In genomic region chr6:151847064-151847463, GRCh38 we compare ENCODE assay signal across 9 cellular contexts. TPM values are rescaled to one million over a fixed set of nuclear protein-coding genes. Genes with fewer than 3 reads are reported as not detected.
DNase-seq lines count a peak whose midpoint lies in the region; ATAC-seq and TF ChIP-seq lines count a peak whose summit lies in the region.
"Had no signal": no experiment of that assay in that cellular context is flagged by ENCODE, and none has a peak within 500 bp of the region (broad histone marks: within the 10 kb centered on the region; RNA-seq: fewer than 3 reads in every experiment).

No MANE protein-coding gene starts in this region.

- H3K4ac ChIP-seq in IMR-90 (ENCODE audit: low read depth, low read length) = no peak overlapping the region

- H2AFZ ChIP-seq in IMR-90 (replicated peaks; ENCODE audit: low read length, poor library complexity) = no peak overlapping the region

- H3K27ac ChIP-seq in IMR-90 (ENCODE audit: insufficient read depth, low read length) = no peak overlapping the region

- H4K91ac ChIP-seq in IMR-90 (ENCODE audit: insufficient read depth, low read depth, low read length) = no peak overlapping the region

- TF ChIP-seq CTCF in Calu3 (IDR thresholded peaks at IDR 0.05; ENCODE audit: unreplicated experiment) (no peak), IMR-90 (conservative IDR thresholded peaks at IDR 0.05; ENCODE audit: low read depth, low read length) (no peak), lower leg skin (IDR thresholded peaks at IDR 0.05) (no peak)

- no peak overlapping the region for H3K14ac ChIP-seq in IMR-90 (replicated peaks; ENCODE audit: low read depth, low read length)

- 0% methylated on average over 1 of the region's 1 CpG; no CpG with 5 or more reads in 1 of the 2 experiments for WGBS in IMR-90 (ENCODE audit: extremely low coverage in 2 of 2, insufficient read length in 1 of 2), 2 experiments
- WGBS in lower leg skin, 2 donors = 6 to 23% methylated on average over 1 of the region's 1 CpG

- H2BK15ac ChIP-seq in IMR-90 (ENCODE audit: low read depth, low read length) = no peak overlapping the region

- peak; percentile 27 for DNase-seq in Calu3
- peak; percentile 4 for DNase-seq in IMR-90
- peak; percentile 18 for DNase-seq in amniotic epithelial cell (ENCODE audit: low read depth)
- DNase-seq in iris pigment epithelial cell (ENCODE audit: low read depth) = peak; percentile 53
- DNase-seq in NCI-H524 (lab: John Stamatoyannopoulos, UW) = no peak
- no peak for DNase-seq in lower leg skin (ENCODE audit: low spot score in 2 of 2)
- DNase-seq: activated T-cell treated with anti-CD3 and anti-CD28 coated beads, Interleukin-2, amount 50 U/mL, for 1 hour had no signal

- no peak for TF ChIP-seq POLR2A in IMR-90 (IDR thresholded peaks at IDR 0.05; ENCODE audit: low read depth, low read length)
- TF ChIP-seq POLR2A in lower leg skin (IDR thresholded peaks at IDR 0.05) = no peak

- no peak overlapping the region for H2BK120ac ChIP-seq in IMR-90 (ENCODE audit: low read depth, low read length)

- CTCF ChIA-PET in Calu3 (lab: Charles Lee) (no interaction called here), IMR-90 (lab: Yijun Ruan, JAX) (no interaction called here)

- no peak overlapping the region for H2AK9ac ChIP-seq in IMR-90 (replicated peaks; ENCODE audit: low read depth, low read length, poor library complexity)

- H3K27me3 ChIP-seq in IMR-90 (ENCODE audit: control insufficient read depth, insufficient read depth, low read length) = no peaks in the 10 kb centered on the region

- intact Hi-C loops in Calu3 (cut with micrococcal nuclease; ENCODE audit: unreplicated experiment) (no loop called here), IMR-90 (cut with micrococcal nuclease) (no loop called here), lower leg skin (cut with DNase I; ENCODE audit: low total_unique reads) (no loop called here)

- no peak overlapping the region for H3K27ac Mint-ChIP-seq in Calu3 (ENCODE audit: unreplicated experiment)

- no peak overlapping the region for H3K9ac ChIP-seq in IMR-90 (ENCODE audit: low read depth, low read length)

- POLR2A ChIA-PET in IMR-90 (lab: Charles Lee; ENCODE audit: unreplicated experiment) = no interaction called here

- dilution Hi-C loops in IMR-90 (cut with HindIII; ENCODE audit: low sequenced_read_pairs, unreplicated experiment) = no loop called here

- H3K9me3 ChIP-seq in IMR-90 (ENCODE audit: control insufficient read depth, insufficient read depth, low read length) = 0 out of 2 replicates have a peak, but pooled peaks cover 2% of the 10 kb centered on the region

- H3K4me1 ChIP-seq in IMR-90 (ENCODE audit: control insufficient read depth, insufficient read depth, low read length) = no peaks in the 10 kb centered on the region

- in situ Hi-C loops in IMR-90 (cut with MboI; ENCODE audit: low sequenced_read_pairs) = no loop called here

- no peak overlapping the region for H3K56ac ChIP-seq in IMR-90 (ENCODE audit: extremely low read depth, insufficient read depth, low read length)

- H3K18ac ChIP-seq in IMR-90 (ENCODE audit: low read depth, low read length) = no peak overlapping the region

- no peak overlapping the region for H2BK20ac ChIP-seq in IMR-90 (ENCODE audit: low read depth, low read length)

- peak; percentile 32; the same call in 1 of the 2 replicates for ATAC-seq in IMR-90 (ENCODE audit: low read depth)
- ATAC-seq in HG03135 (IDR thresholded peaks at IDR 0.05; ENCODE audit: unreplicated experiment) = no peak
- ATAC-seq in GM19351 (IDR thresholded peaks at IDR 0.05; ENCODE audit: unreplicated experiment) = no peak

- no peak overlapping the region for H3K4me2 ChIP-seq in IMR-90 (ENCODE audit: low read depth, low read length)

- H3K9me1 ChIP-seq in IMR-90 (ENCODE audit: insufficient read depth, low read length) = no peaks in the 10 kb centered on the region

- no peaks in the 10 kb centered on the region for H3K79me1 ChIP-seq in IMR-90 (ENCODE audit: low read depth in 1 of 2, low read length in 2 of 2)

- no peaks in the 10 kb centered on the region for H3K36me3 Mint-ChIP-seq in Calu3 (ENCODE audit: insufficient read depth, unreplicated experiment)

- H4K5ac ChIP-seq in IMR-90 (ENCODE audit: low read depth, low read length) = no peak overlapping the region

- no peak overlapping the region for H2AK5ac ChIP-seq in IMR-90 (ENCODE audit: low read depth, low read length)

- H3K4me3 Mint-ChIP-seq in Calu3 (ENCODE audit: low read depth, unreplicated experiment) = no peak overlapping the region

- no peak for TF ChIP-seq RAD21 in IMR-90 (IDR thresholded peaks at IDR 0.05; ENCODE audit: low read length)

- no peaks in the 10 kb centered on the region for H3K36me3 ChIP-seq in IMR-90 (ENCODE audit: control insufficient read depth, insufficient read depth, low read length)

- H3K23ac ChIP-seq in IMR-90 (ENCODE audit: low read depth, low read length) = no peak overlapping the region

- no peaks in the 10 kb centered on the region for H3K9me3 Mint-ChIP-seq in Calu3 (ENCODE audit: low read depth, unreplicated experiment)

- no TSS peak for BruUV-seq in Calu3 (replicated peaks; lab: Mats Ljungman, UMichigan)
- BruUV-seq in IMR-90 (replicated peaks; lab: Mats Ljungman, UMichigan) = no TSS peak

- H3K27me3 Mint-ChIP-seq in Calu3 (ENCODE audit: unreplicated experiment) = no peaks in the 10 kb centered on the region

- no peak overlapping the region for H4K8ac ChIP-seq in IMR-90 (ENCODE audit: low read depth in 2 of 2, low read length in 2 of 2)

- no peaks in the 10 kb centered on the region for H4K20me1 ChIP-seq in IMR-90 (ENCODE audit: insufficient read depth, low read length)

- H3K4me3 ChIP-seq in IMR-90 (ENCODE audit: insufficient read depth, low read depth, low read length) (no peak overlapping the region), lower leg skin (ENCODE audit: low read depth, poor library complexity, severe bottlenecking) (no peak overlapping the region)

- H3K4me1 Mint-ChIP-seq in Calu3 (ENCODE audit: low read depth, unreplicated experiment) = no peaks in the 10 kb centered on the region

- no peak overlapping the region for H2BK5ac ChIP-seq in IMR-90 (ENCODE audit: low read depth, low read length, poor library complexity, severe bottlenecking)

TF ChIP-seq in IMR-90, 13 proteins besides CTCF, POLR2A, EP300 and RAD21:
- TF ChIP-seq SMC3 (IDR thresholded peaks at IDR 0.05; ENCODE audit: low read depth, low read length) (no peak), BHLHE40 (IDR thresholded peaks at IDR 0.05; ENCODE audit: low read depth, low read length) (no peak), RCOR1 (IDR thresholded peaks at IDR 0.05; ENCODE audit: insufficient replicate concordance, low read length) (no peak), ELK1 (IDR thresholded peaks at IDR 0.05; ENCODE audit: borderline replicate concordance, low read depth, low read length) (no peak), USF2 (IDR thresholded peaks at IDR 0.05; ENCODE audit: low read depth, low read length) (no peak), MXI1 (IDR thresholded peaks at IDR 0.05; ENCODE audit: borderline replicate concordance, low read depth, low read length) (no peak), CEBPB (IDR thresholded peaks at IDR 0.05; ENCODE audit: low read depth, low read length) (no peak), MAFK (IDR thresholded peaks at IDR 0.05; ENCODE audit: low read depth, low read length) (no peak), NFE2L2 (IDR thresholded peaks at IDR 0.05; ENCODE audit: low read depth, low read length) (no peak), MAZ (IDR thresholded peaks at IDR 0.05; ENCODE audit: borderline replicate concordance, low read depth, low read length) (no peak), FOS (IDR thresholded peaks at IDR 0.05; ENCODE audit: low read depth, low read length) (no peak)
TF ChIP-seq in IMR-90: peak in this region for 0.

RNA-seq across cellular contexts. Expression of gene ESR1, which starts 39.6 kb away (rescaled TPM):
- total RNA-seq in Calu3 (2022) (0.29 and 0.50 TPM in 2 replicates), IMR-90 (2012; rRNA removed) (not detected in 2 replicates), lower leg skin (1 to 10 TPM in 2 of 4 donors, under 1 TPM in 2; 0.59 to 1.8 (median 1.3) TPM)
- not detected in 2 replicates for polyA plus RNA-seq in IMR-90 (2012; rRNA removed)
- polyA plus RNA-seq in IMR-90 (2012; cell fraction: cytosol; rRNA removed) = not detected in 2 replicates
- not detected in 2 replicates for polyA plus RNA-seq in IMR-90 (2012; cell fraction: nucleus; rRNA removed; ENCODE audit: low replicate concordance)

Comparison
In these comparisons a context has a peak if more than half of its experiments do, and no peak if none do; other contexts are left out.
1. DNase-seq: peak in Calu3 (single experiment), IMR-90 (single experiment), amniotic epithelial cell (single experiment) and iris pigment epithelial cell (single experiment); none in NCI-H524 (0 of 2) and lower leg skin (0 of 2).